20 cellular contexts compared by ENCODE assay signal in the genomic region with DNA sequence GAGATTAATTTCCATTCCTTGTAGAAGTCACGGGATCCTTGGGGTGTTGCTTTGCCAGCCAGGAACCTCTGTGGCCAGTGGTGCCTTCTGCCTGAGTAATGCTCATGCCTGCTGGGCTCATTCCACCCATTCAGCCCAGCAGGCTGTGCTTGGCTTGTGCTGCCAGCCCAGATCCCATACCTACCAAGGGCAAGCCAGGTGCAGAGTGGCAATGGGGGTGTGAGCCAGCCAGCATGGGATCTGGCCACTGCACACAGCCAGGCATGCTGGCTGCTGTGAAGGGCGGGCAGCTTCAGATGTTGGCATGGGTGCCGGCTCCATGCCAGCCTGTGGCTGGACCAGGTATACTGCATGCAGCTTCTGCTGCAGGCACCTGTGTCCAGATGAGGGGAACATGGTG. TPM values are rescaled to one million over a fixed set of nuclear protein-coding genes. Genes with fewer than 3 reads are reported as not detected.
DNase-seq lines count a peak whose midpoint lies in the region; ATAC-seq and TF ChIP-seq lines count a peak whose summit lies in the region.
"Had no signal": no experiment of that assay in that cellular context is flagged by ENCODE, and none has a peak within 500 bp of the region (broad histone marks: within the 10 kb centered on the region; RNA-seq: fewer than 3 reads in every experiment).

No MANE protein-coding gene starts in this region.

- no peaks in the 10 kb centered on the region for H3K36me3 Mint-ChIP-seq in stimulated activated effector memory CD8-positive, alpha-beta T cell treated with anti-CD3 and anti-CD28 coated beads, Interleukin-12 subunit alpha, Interleukin-12 subunit beta, amount 100 ng/mL, for 72 hours
- H3K36me3 Mint-ChIP-seq: activated CD8-positive, alpha-beta memory T cell treated with anti-CD3 and anti-CD28 coated beads, Interleukin-2, amount 10 ng/mL, durations not matched to agents 7 days and 5 days; mesothelial cell of epicardium had no signal

- peak overlapping the region in 3 of 5 donors; percentile 8 to 67 (median 61) for H3K27ac ChIP-seq in adrenal gland
- no peak overlapping the region for H3K27ac ChIP-seq in stomach
- H3K27ac ChIP-seq: 22Rv1, BLaER1, tibial artery had no signal

- TF ChIP-seq CTCF in adrenal gland (IDR thresholded peaks at IDR 0.05) (no peak), stomach (IDR thresholded peaks at IDR 0.05) (no peak)

- TF ChIP-seq POLR2A in adrenal gland (IDR thresholded peaks at IDR 0.05) (no peak), stomach (IDR thresholded peaks at IDR 0.05) (no peak)

- WGBS in adrenal gland, 4 donors: 43 to 82% (median 67%) methylated on average over 1 to 3 of the region's 3 CpGs
- WGBS in stomach, 5 donors: 49 to 81% (median 60%) methylated on average over 1 to 3 of the region's 3 CpGs

- H3K9me3 ChIP-seq in adrenal gland (replicated peaks in 1 of 3) (no peaks in the 10 kb centered on the region), stomach (no peaks in the 10 kb centered on the region)
- H3K9me3 ChIP-seq: tibial artery had no signal

- no peak overlapping the region for H3K4me3 Mint-ChIP-seq in stimulated activated effector memory CD8-positive, alpha-beta T cell treated with anti-CD3 and anti-CD28 coated beads, Interleukin-12 subunit alpha, Interleukin-12 subunit beta, amount 100 ng/mL, for 72 hours
- H3K4me3 Mint-ChIP-seq: activated CD8-positive, alpha-beta memory T cell treated with anti-CD3 and anti-CD28 coated beads, Interleukin-2, amount 10 ng/mL, durations not matched to agents 7 days and 5 days; IgD-negative memory B cell; mesothelial cell of epicardium had no signal

- H3K27me3 ChIP-seq in adrenal gland (no peaks in the 10 kb centered on the region), stomach (no peaks in the 10 kb centered on the region)
- H3K27me3 ChIP-seq: BLaER1, tibial artery had no signal

- peaks cover 16 to 56% of the 10 kb centered on the region in 2 donors for H3K4me1 ChIP-seq in adrenal gland (replicated peaks in 1 of 2)
- peaks cover 16 to 45% (median 32%) of the 10 kb centered on the region in 4 donors for H3K4me1 ChIP-seq in stomach

- H3K36me3 ChIP-seq in adrenal gland (replicated peaks in 1 of 2): no peaks in the 10 kb centered on the region
- H3K36me3 ChIP-seq in stomach: no peaks in the 10 kb centered on the region
- H3K36me3 ChIP-seq: tibial artery had no signal

- peaks cover 58% of the 10 kb centered on the region for H3K4me1 Mint-ChIP-seq in stimulated activated effector memory CD8-positive, alpha-beta T cell treated with anti-CD3 and anti-CD28 coated beads, Interleukin-12 subunit alpha, Interleukin-12 subunit beta, amount 100 ng/mL, for 72 hours

- H3K9me3 Mint-ChIP-seq in stimulated activated effector memory CD8-positive, alpha-beta T cell treated with anti-CD3 and anti-CD28 coated beads, Interleukin-12 subunit alpha, Interleukin-12 subunit beta, amount 100 ng/mL, for 72 hours: no peaks in the 10 kb centered on the region
- H3K9me3 Mint-ChIP-seq: IgD-negative memory B cell, mesothelial cell of epicardium had no signal

- peak; percentile 38 for DNase-seq in DMS 273 (lab: John Stamatoyannopoulos, UW; ENCODE audit: unreplicated experiment)
- no peak for DNase-seq in DMS 273 treated with DMSO at 0.1 percent for 48 hours (lab: John Stamatoyannopoulos, UW)
- peak in 5 of 7 donors; percentile 31 to 68 (median 41) for DNase-seq in adrenal gland
- peak; percentile 52 for DNase-seq in kidney tubule cell (ENCODE audit: low spot score)
- peak; percentile 79 for DNase-seq in stomach
- no peak for DNase-seq in GF-D8 (lab: John Stamatoyannopoulos, UW)
- no peak for DNase-seq in stimulated activated effector memory CD8-positive, alpha-beta T cell treated with anti-CD3 and anti-CD28 coated beads, Interleukin-12 subunit alpha, Interleukin-12 subunit beta, amount 100 ng/mL, for 72 hours (ENCODE audit: low spot score in 2 of 2)
- DNase-seq: activated CD4-positive, alpha-beta T cell treated with anti-CD3 and anti-CD28 coated beads for 1 hour; activated CD8-positive, alpha-beta memory T cell treated with anti-CD3 and anti-CD28 coated beads, Interleukin-2, amount 10 ng/mL, durations not matched to agents 7 days and 5 days; amniotic stem cell; NCI-H1092; SHP77; stimulated activated CD4-positive, alpha-beta T cell treated with anti-CD3 and anti-CD28 coated beads, Interleukin-4, amount 100 ng/mL, for 24 hours; stimulated activated CD8-positive, alpha-beta memory T cell treated with anti-CD3 and anti-CD28 coated beads, Interleukin-4, amount 100 ng/mL, for 48 hours; tibial artery had no signal

- H3K27ac Mint-ChIP-seq in stimulated activated effector memory CD8-positive, alpha-beta T cell treated with anti-CD3 and anti-CD28 coated beads, Interleukin-12 subunit alpha, Interleukin-12 subunit beta, amount 100 ng/mL, for 72 hours: no peak overlapping the region
- H3K27ac Mint-ChIP-seq: activated CD8-positive, alpha-beta memory T cell treated with anti-CD3 and anti-CD28 coated beads, Interleukin-2, amount 10 ng/mL, durations not matched to agents 7 days and 5 days had no signal

- ATAC-seq in stimulated activated effector memory CD8-positive, alpha-beta T cell treated with anti-CD3 and anti-CD28 coated beads, Interleukin-12 subunit alpha, Interleukin-12 subunit beta, amount 100 ng/mL, for 72 hours: no peak
- no peak for ATAC-seq in GM21619 (IDR thresholded peaks at IDR 0.05; ENCODE audit: unreplicated experiment)
- ATAC-seq: activated CD8-positive, alpha-beta memory T cell treated with anti-CD3 and anti-CD28 coated beads, Interleukin-2, amount 10 ng/mL, durations not matched to agents 7 days and 5 days had no signal

- TF ChIP-seq EP300 in stomach (IDR thresholded peaks at IDR 0.05): no peak

- H3K4me3 ChIP-seq in adrenal gland (no peak overlapping the region), stomach (no peak overlapping the region)
- H3K4me3 ChIP-seq: BLaER1, tibial artery had no signal

- intact Hi-C loops in adrenal gland (cut with DNase I) (no loop called here), stomach (cut with DNase I; ENCODE audit: low total_unique reads) (no loop called here)

RNA-seq across cellular contexts. Expression of a gene that starts 42.5 kb away (rescaled TPM):
- total RNA-seq in adrenal gland (10 to 100 TPM; 14.9 to 38.6 (median 29.0) TPM), stomach (10 to 100 TPM in 4 of 5 donors, 1 to 10 TPM in 1; 1.4 to 22.6 (median 19.8) TPM)
- polyA plus RNA-seq in adrenal gland (10 to 100 TPM; 13.2 to 22.2 (median 16.6) TPM), stomach (1 to 10 TPM; 2.0 to 4.7 (median 4.6) TPM)

Comparison
In these comparisons a context has a peak if more than half of its experiments do, and no peak if none do; other contexts are left out.
1. DNase-seq: peak in DMS 273 (single experiment), adrenal gland (5 of 7), kidney tubule cell (single experiment) and stomach (single experiment); none in DMS 273 treated with DMSO at 0.1 percent for 48 hours (single experiment), GF-D8 (single experiment) and stimulated activated effector memory CD8-positive, alpha-beta T cell treated with anti-CD3 and anti-CD28 coated beads, Interleukin-12 subunit alpha, Interleukin-12 subunit beta, amount 100 ng/mL, for 72 hours (0 of 2).
2. H3K27ac ChIP-seq: peak in adrenal gland (3 of 5); none in stomach (0 of 5).